ENCODE assay signal across 13 cellular contexts in genomic region chr11:120391297-120391696, GRCh38. TPM values are rescaled to one million over a fixed set of nuclear protein-coding genes. Genes with fewer than 3 reads are reported as not detected.
A peak's percentile ranks its signal among the peaks of the same experiment; 100 is the strongest.
DNase-seq lines count a peak whose midpoint lies in the region; ATAC-seq and TF ChIP-seq lines count a peak whose summit lies in the region.
"Had no signal": no experiment of that assay in that cellular context is flagged by ENCODE, and none has a peak within 500 bp of the region (broad histone marks: within the 10 kb centered on the region; RNA-seq: fewer than 3 reads in every experiment).

No MANE protein-coding gene starts in this region.

- no peak for DNase-seq in Panc1 (ENCODE audit: low read depth, low spot score)
- DNase-seq in endothelial cell (ENCODE audit: low spot score): peak; percentile 12
- DNase-seq in right lobe of liver: no peak
- no peak for DNase-seq in sciatic nerve (ENCODE audit: low spot score)
- DNase-seq in SHP77 treated with DMSO at 0.1 percent for 48 hours (lab: John Stamatoyannopoulos, UW): no peak
- DNase-seq in cortex of kidney (lab: John Stamatoyannopoulos, UW): no peak
- DNase-seq in OCI-M2 (lab: John Stamatoyannopoulos, UW; ENCODE audit: unreplicated experiment): no peak
- DNase-seq: activated T-cell treated with anti-CD3 and anti-CD28 coated beads, Interleukin-2, amount 50 U/mL, for 72 hours; brain microvascular endothelial cell; NCI-H524; uterus had no signal

- H3K27ac ChIP-seq in Panc1 (ENCODE audit: low read length): peak overlapping the region; percentile 3
- peak overlapping the region in 2 of 3 donors; percentile 5 to 25 for H3K27ac ChIP-seq in right lobe of liver

- H3K4me1 Mint-ChIP-seq in endothelial cell (ENCODE audit: unreplicated experiment): peaks cover 23% of the 10 kb centered on the region

- CTCF ChIA-PET in Panc1 (lab: Charles Lee): interaction anchor here (0.7 kb wide), 1 partner anchor 20 kb away, joined by 3 read pairs; no protein-coding TSS in a partner anchor

- H3K27me3 ChIP-seq in Panc1 (ENCODE audit: control insufficient read depth, insufficient read depth, low read length): no peaks in the 10 kb centered on the region
- no peaks in the 10 kb centered on the region for H3K27me3 ChIP-seq in right lobe of liver
- H3K27me3 ChIP-seq: brain microvascular endothelial cell, uterus had no signal

- H3K36me3 Mint-ChIP-seq in endothelial cell (ENCODE audit: low read depth, unreplicated experiment): peaks cover 5% of the 10 kb centered on the region

- H3K4me1 ChIP-seq in Panc1 (ENCODE audit: control insufficient read depth, insufficient read depth, low read length) (peaks cover 32% of the 10 kb centered on the region), right lobe of liver (peaks cover 0 to 34% (median 11%) of the 10 kb centered on the region in 4 donors)
- H3K4me1 ChIP-seq: uterus had no signal

- in situ Hi-C loops in Panc1 (cut with HindIII; ENCODE audit: low pct_unique_long_range_greater_than_20kb, low sequenced_read_pairs): no loop called here

- H3K9me3 ChIP-seq in Panc1 (ENCODE audit: control insufficient read depth, insufficient read depth, low read depth, low read length) (peaks cover 16% of the 10 kb centered on the region; the same call in 1 of the 2 replicates), right lobe of liver (no peaks in the 10 kb centered on the region)
- H3K9me3 ChIP-seq: uterus had no signal

- H3K9me3 Mint-ChIP-seq in endothelial cell (ENCODE audit: unreplicated experiment): no peaks in the 10 kb centered on the region

- 0 out of 2 replicates have a peak, but pooled peaks have one; percentile 30 for ATAC-seq in Panc1
- peak; percentile 75 to 82 (median 79) for ATAC-seq in right lobe of liver
- peak; percentile 83 for ATAC-seq in sciatic nerve
- no peak for ATAC-seq in GM18511 (IDR thresholded peaks at IDR 0.05; ENCODE audit: unreplicated experiment)
- ATAC-seq: activated T-cell treated with anti-CD3 and anti-CD28 coated beads, Interleukin-2, amount 50 U/mL, for 72 hours had no signal

- H3K36me3 ChIP-seq in Panc1 (ENCODE audit: control insufficient read depth, insufficient read depth, low read length) (no peaks in the 10 kb centered on the region), right lobe of liver (no peaks in the 10 kb centered on the region)
- H3K36me3 ChIP-seq: brain microvascular endothelial cell, uterus had no signal

- no TSS peak for BruUV-seq in Panc1 (replicated peaks; lab: Mats Ljungman, UMichigan)

- no peak overlapping the region for H3K4me3 ChIP-seq in Panc1 (ENCODE audit: low read depth in 2 of 2, low read length in 2 of 2)
- H3K4me3 ChIP-seq in right lobe of liver: no peak overlapping the region
- H3K4me3 ChIP-seq: lung, uterus had no signal

- no peaks in the 10 kb centered on the region for H3K27me3 Mint-ChIP-seq in endothelial cell (ENCODE audit: unreplicated experiment)

- TF ChIP-seq CTCF in Panc1 (IDR thresholded peaks at IDR 0.05): no peak
- TF ChIP-seq CTCF in endothelial cell (IDR thresholded peaks at IDR 0.05; ENCODE audit: unreplicated experiment): no peak
- TF ChIP-seq CTCF in right lobe of liver (IDR thresholded peaks at IDR 0.05): no peak

- POLR2A ChIA-PET in Panc1 (lab: Charles Lee): interaction anchor here (1.3 kb wide), 1 partner anchor 9 kb away, joined by 4 read pairs; no protein-coding TSS in a partner anchor

- intact Hi-C loops in Panc1 (cut with micrococcal nuclease; ENCODE audit: unreplicated experiment) (no loop called here), right lobe of liver (cut with DNase I) (no loop called here), sciatic nerve (cut with DNase I) (no loop called here)

- no peak for TF ChIP-seq POLR2A in right lobe of liver (IDR thresholded peaks at IDR 0.05)

- H3K4me3 Mint-ChIP-seq in endothelial cell (ENCODE audit: unreplicated experiment): no peak overlapping the region
- H3K4me3 Mint-ChIP-seq: activated T-cell treated with anti-CD3 and anti-CD28 coated beads, Interleukin-2, amount 50 U/mL, for 72 hours had no signal

- peak overlapping the region; percentile 69 for H3K27ac Mint-ChIP-seq in endothelial cell (ENCODE audit: unreplicated experiment)
- H3K27ac Mint-ChIP-seq: activated T-cell treated with anti-CD3 and anti-CD28 coated beads, Interleukin-2, amount 50 U/mL, for 72 hours had no signal

RNA-seq across cellular contexts. Expression of gene ARHGEF12, which starts 55.1 kb away (rescaled TPM):
- 182 TPM for total RNA-seq in Panc1 (2021; ENCODE audit: unreplicated experiment)
- polyA plus RNA-seq in Panc1 (2012; ENCODE audit: insufficient read length): 55.9 TPM
- total RNA-seq in endothelial cell (ENCODE audit: unreplicated experiment): 128 TPM
- total RNA-seq in right lobe of liver: 100 to 1,000 TPM in 3 of 6 experiments, 10 to 100 TPM in 3; 75.1 to 113 (median 94.0) TPM
- total RNA-seq in sciatic nerve: 145 TPM
